ENCODE assay signal across 1 cellular context in genomic region chr2:19351914-19352697, GRCh38.
TF ChIP-seq lines count a peak whose summit lies in the region.

No MANE protein-coding gene starts in this region.

TF ChIP-seq in HepG2, 621 proteins besides CTCF, POLR2A, EP300 and RAD21 (continued from another document):
- TF ChIP-seq ZHX2 (IDR thresholded peaks at IDR 0.05; ENCODE audit: low read depth) (no peak), ZHX2 (CRISPR knock-in tag; IDR thresholded peaks at IDR 0.05; ENCODE audit: borderline replicate concordance) (no peak), ZNF431 (CRISPR knock-in tag; IDR thresholded peaks at IDR 0.05; ENCODE audit: borderline replicate concordance, low read depth) (no peak), CEBPG (CRISPR knock-in tag; IDR thresholded peaks at IDR 0.05) (peak; percentile 37; the same call in 1 of the 2 replicates), ZBTB38 (CRISPR knock-in tag; IDR thresholded peaks at IDR 0.05) (no peak), ARID2 (CRISPR knock-in tag; IDR thresholded peaks at IDR 0.05; ENCODE audit: borderline replicate concordance) (no peak), ZBTB33 (CRISPR knock-in tag; IDR thresholded peaks at IDR 0.05) (peak; percentile 66; the same call in 1 of the 2 replicates), GABPB1 (CRISPR knock-in tag; IDR thresholded peaks at IDR 0.05) (no peak), ZNF772 (CRISPR knock-in tag; IDR thresholded peaks at IDR 0.05) (no peak), TMF1 (CRISPR knock-in tag; IDR thresholded peaks at IDR 0.05; ENCODE audit: low read depth) (no peak), ZNF33A (CRISPR knock-in tag; IDR thresholded peaks at IDR 0.05; ENCODE audit: borderline replicate concordance) (no peak)
- TF ChIP-seq, protein P1, sequence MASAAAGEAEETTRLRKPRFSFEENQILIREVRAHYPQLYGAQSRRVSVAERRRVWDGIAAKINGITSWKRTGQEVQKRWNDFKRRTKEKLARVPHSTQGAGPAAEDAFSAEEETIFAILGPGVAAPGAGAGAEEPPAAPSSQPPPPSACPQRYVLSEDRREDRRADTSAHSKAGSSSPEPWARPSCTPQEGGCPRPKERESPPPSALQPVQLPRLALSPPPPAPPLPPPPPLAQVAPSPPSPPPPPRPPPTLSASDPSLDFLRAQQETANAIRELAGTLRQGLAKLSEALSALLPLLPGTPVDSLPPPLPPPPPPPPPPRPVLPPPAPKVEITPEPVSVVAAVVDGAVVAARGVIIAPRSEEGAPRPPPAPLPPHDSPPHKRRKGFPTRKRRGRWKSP (CRISPR knock-in tag; IDR thresholded peaks at IDR 0.05), result no peak
TF ChIP-seq in HepG2: peak in this region for 4.
